ENCODE assay signal across 18 cellular contexts in the genomic region with DNA sequence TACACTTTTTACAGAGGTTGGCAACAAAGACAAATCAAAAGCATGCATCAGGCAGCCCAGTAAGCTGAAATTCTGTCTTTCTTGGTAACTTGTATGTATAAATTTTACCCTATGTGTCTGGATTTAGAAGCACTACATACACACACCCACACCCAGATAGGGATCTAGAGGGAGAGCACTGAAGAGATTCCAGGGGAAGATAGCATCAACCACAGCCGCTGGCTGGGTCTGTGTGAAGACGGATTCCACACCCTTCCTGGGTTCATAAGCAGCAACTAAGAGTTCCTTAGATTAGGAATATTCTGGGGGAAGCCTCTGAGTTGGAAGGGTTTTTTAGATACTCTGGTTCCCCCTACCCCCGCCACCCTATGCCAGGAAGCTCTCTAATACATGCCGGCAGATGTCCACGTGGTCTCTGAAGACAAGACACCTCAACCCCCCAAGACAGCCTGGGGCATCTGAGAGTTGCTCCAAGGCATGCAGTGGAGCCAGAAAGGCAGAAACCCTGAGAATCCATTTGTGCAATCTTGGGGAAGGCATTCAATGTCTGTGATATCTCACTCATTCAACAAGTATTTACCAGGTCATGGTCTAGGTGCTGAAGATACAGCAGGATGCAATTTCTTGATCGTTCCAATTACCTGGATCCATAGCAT.
DNase-seq lines count a peak whose midpoint lies in the region; ATAC-seq, FAIRE-seq and TF ChIP-seq lines count a peak whose summit lies in the region.
"Had no signal": no experiment of that assay in that cellular context is flagged by ENCODE, and none has a peak within 500 bp of the region (broad histone marks: within the 10 kb centered on the region; RNA-seq: fewer than 3 reads in every experiment).

No MANE protein-coding gene starts in this region.

- H3K79me2 ChIP-seq in Loucy (ENCODE audit: insufficient read depth, low read length): no peaks in the 10 kb centered on the region
- no peaks in the 10 kb centered on the region for H3K79me2 ChIP-seq in astrocyte (ENCODE audit: insufficient read depth, low read length)

- H3K27ac ChIP-seq in astrocyte (ENCODE audit: low read depth, low read length) (no peak overlapping the region), mesodermal cell (ENCODE audit: low read depth, low read length, severe bottlenecking) (peak overlapping the region; percentile 16), caudate nucleus (ENCODE audit: low read depth, low read length) (no peak overlapping the region)
- H3K27ac ChIP-seq: adrenal gland had no signal

- H4K20me1 ChIP-seq in Loucy (ENCODE audit: insufficient read depth, low read length, poor library complexity, severe bottlenecking): no peaks in the 10 kb centered on the region
- no peaks in the 10 kb centered on the region for H4K20me1 ChIP-seq in astrocyte (ENCODE audit: insufficient read depth, low read length)

- peaks cover 8% of the 10 kb centered on the region for H3K27me3 Mint-ChIP-seq in astrocyte (ENCODE audit: low read depth, unreplicated experiment)
- peaks cover 35% of the 10 kb centered on the region for H3K27me3 Mint-ChIP-seq in activated CD8-positive, alpha-beta T cell treated with anti-CD3 and anti-CD28 coated beads for 36 hours

- H3K4me1 ChIP-seq in Loucy (ENCODE audit: insufficient read depth, low read length, poor library complexity, severe bottlenecking) (peaks cover 81% of the 10 kb centered on the region), astrocyte (ENCODE audit: insufficient read depth, low read length) (peaks cover 37% of the 10 kb centered on the region), mesodermal cell (ENCODE audit: control insufficient read depth, insufficient read depth, low read length, poor library complexity, severe bottlenecking) (peaks cover 47% of the 10 kb centered on the region)
- H3K4me1 ChIP-seq: adrenal gland had no signal

- 89 to 100% methylated on average over 2 to 6 of the region's 6 CpGs for WGBS in mesodermal cell (ENCODE audit: insufficient coverage in 2 of 2), 2 experiments

- H3K36me3 ChIP-seq in Loucy (ENCODE audit: insufficient read depth, low read length) (no peaks in the 10 kb centered on the region), astrocyte (ENCODE audit: insufficient read depth, low read length) (no peaks in the 10 kb centered on the region), mesodermal cell (ENCODE audit: control insufficient read depth, insufficient read depth, low read length) (no peaks in the 10 kb centered on the region)
- H3K36me3 ChIP-seq: adrenal gland had no signal

- peaks cover 8% of the 10 kb centered on the region; the same call in 1 of the 2 replicates for H3F3A ChIP-seq in Loucy (ENCODE audit: low read depth)

- no peak overlapping the region for H2AFZ ChIP-seq in Loucy (ENCODE audit: low read length)
- H2AFZ ChIP-seq in astrocyte (ENCODE audit: low read depth, low read length): no peak overlapping the region

- H3K4me3 Mint-ChIP-seq in astrocyte (ENCODE audit: unreplicated experiment): no peak overlapping the region
- H3K4me3 Mint-ChIP-seq in activated CD8-positive, alpha-beta T cell treated with anti-CD3 and anti-CD28 coated beads for 36 hours: no peak overlapping the region
- H3K4me3 Mint-ChIP-seq: activated CD4-positive, alpha-beta T cell treated with anti-CD3 and anti-CD28 coated beads, Interleukin-2, amount 10 ng/mL, durations not matched to agents 7 days and 5 days had no signal

- peak; percentile 39 for FAIRE-seq in astrocyte (lab: Jason Lieb, UNC)

- TF ChIP-seq CTCF in Loucy (conservative IDR thresholded peaks at IDR 0.05; ENCODE audit: low read length): no peak
- TF ChIP-seq CTCF in astrocyte (IDR thresholded peaks at IDR 0.05; ENCODE audit: insufficient read depth, low read depth, low read length): no peak
- no peak for TF ChIP-seq CTCF in activated CD8-positive, alpha-beta T cell treated with anti-CD3 and anti-CD28 coated beads for 36 hours (IDR thresholded peaks at IDR 0.05)

- peaks cover 2% of the 10 kb centered on the region for H3K9me3 Mint-ChIP-seq in astrocyte (ENCODE audit: unreplicated experiment)
- H3K9me3 Mint-ChIP-seq in activated CD8-positive, alpha-beta T cell treated with anti-CD3 and anti-CD28 coated beads for 36 hours: no peaks in the 10 kb centered on the region
- H3K9me3 Mint-ChIP-seq: activated CD4-positive, alpha-beta T cell treated with anti-CD3 and anti-CD28 coated beads, Interleukin-2, amount 10 ng/mL, durations not matched to agents 7 days and 5 days; CD8-positive, alpha-beta memory T cell; central memory CD8-positive, alpha-beta T cell had no signal

- POLR2A ChIA-PET in activated CD8-positive, alpha-beta T cell treated with anti-CD3 and anti-CD28 coated beads for 36 hours (lab: Charles Lee): no interaction called here

- DNase-seq in EH (ENCODE audit: low read depth) (peak; percentile 75), astrocyte (ENCODE audit: low read depth) (peak; percentile 46), caudate nucleus (lab: John Stamatoyannopoulos, UW) (no peak), GM19238 (ENCODE audit: insufficient read length, low spot score) (no peak)
- no peak for DNase-seq in activated CD8-positive, alpha-beta T cell treated with anti-CD3 and anti-CD28 coated beads for 36 hours
- DNase-seq: activated CD8-positive, alpha-beta memory T cell treated with anti-CD3 and anti-CD28 coated beads, Interleukin-2, amount 50 U/mL, for 4 hours; activated gamma-delta T cell; adrenal gland; DMS79; effector CD4-positive, alpha-beta T cell; left ventricle myocardium superior; SW 1271 had no signal

- no peaks in the 10 kb centered on the region for H3K9me2 ChIP-seq in Loucy (replicated peaks; ENCODE audit: low read depth, low read length)

- intact Hi-C loops in activated CD8-positive, alpha-beta T cell treated with anti-CD3 and anti-CD28 coated beads for 36 hours (cut with micrococcal nuclease): no loop called here

- H3K4me2 ChIP-seq in Loucy (ENCODE audit: low read depth, low read length, poor library complexity, severe bottlenecking) (peak overlapping the region; percentile 64), astrocyte (ENCODE audit: low read length) (no peak overlapping the region)

- CTCF ChIA-PET in activated CD8-positive, alpha-beta T cell treated with anti-CD3 and anti-CD28 coated beads for 36 hours (lab: Charles Lee): interaction anchor here (0.8 to 3.9 kb wide), 10 partner anchors 24 to 180 kb away, joined by 3 to 23 read pairs (median 3); a partner anchor contains a TSS

- H3K9me3 ChIP-seq in Loucy (ENCODE audit: insufficient read depth, low read depth, low read length) (no peaks in the 10 kb centered on the region), astrocyte (ENCODE audit: insufficient read depth, low read depth, low read length) (no peaks in the 10 kb centered on the region), mesodermal cell (ENCODE audit: control insufficient read depth, low read length) (no peaks in the 10 kb centered on the region)
- H3K9me3 ChIP-seq: adrenal gland had no signal

- no peak for ATAC-seq in activated CD8-positive, alpha-beta T cell treated with anti-CD3 and anti-CD28 coated beads for 36 hours
- no peak for ATAC-seq in GM21737 (IDR thresholded peaks at IDR 0.05; ENCODE audit: unreplicated experiment)

- no peak overlapping the region for H3K9ac ChIP-seq in Loucy (ENCODE audit: low read depth, low read length, poor library complexity, severe bottlenecking)
- no peak overlapping the region for H3K9ac ChIP-seq in astrocyte (ENCODE audit: low read length)

- no peaks in the 10 kb centered on the region for H3K27me3 ChIP-seq in Loucy (ENCODE audit: insufficient read depth, low read length, poor library complexity, severe bottlenecking)
- peaks cover 35% of the 10 kb centered on the region for H3K27me3 ChIP-seq in astrocyte (ENCODE audit: insufficient read depth, low read length)

- no peaks in the 10 kb centered on the region for H3K36me3 Mint-ChIP-seq in astrocyte (ENCODE audit: low read depth, unreplicated experiment)
- H3K36me3 Mint-ChIP-seq in activated CD8-positive, alpha-beta T cell treated with anti-CD3 and anti-CD28 coated beads for 36 hours (ENCODE audit: low read depth): no peaks in the 10 kb centered on the region
- H3K36me3 Mint-ChIP-seq: CD8-positive, alpha-beta memory T cell had no signal

- peak overlapping the region; percentile 45 for H3K27ac Mint-ChIP-seq in astrocyte (ENCODE audit: unreplicated experiment)
- H3K27ac Mint-ChIP-seq in activated CD8-positive, alpha-beta T cell treated with anti-CD3 and anti-CD28 coated beads for 36 hours: no peak overlapping the region
- H3K27ac Mint-ChIP-seq: activated CD4-positive, alpha-beta T cell treated with anti-CD3 and anti-CD28 coated beads, Interleukin-2, amount 10 ng/mL, durations not matched to agents 7 days and 5 days had no signal

- H3K4me3 ChIP-seq in Loucy (ENCODE audit: low read length, poor library complexity, severe bottlenecking) (no peak overlapping the region), astrocyte (ENCODE audit: insufficient read depth, low read depth, low read length) (no peak overlapping the region), mesodermal cell (ENCODE audit: extremely low read depth, insufficient read depth, low read length, poor library complexity, severe bottlenecking) (no peak overlapping the region)

- peaks cover 24% of the 10 kb centered on the region for H3K4me1 Mint-ChIP-seq in astrocyte (ENCODE audit: low read depth, unreplicated experiment)
- H3K4me1 Mint-ChIP-seq in activated CD8-positive, alpha-beta T cell treated with anti-CD3 and anti-CD28 coated beads for 36 hours (ENCODE audit: low read depth): peaks cover 22% of the 10 kb centered on the region

Comparison
In these comparisons a context has a peak if more than half of its experiments do, and no peak if none do; other contexts are left out.
1. DNase-seq: peak in EH (single experiment) and astrocyte (single experiment); none in activated CD8-positive, alpha-beta T cell treated with anti-CD3 and anti-CD28 coated beads for 36 hours (single experiment), caudate nucleus (0 of 61) and GM19238 (single experiment).